Comparison of ENCODE assay signal across 1 cellular context in the genomic region with DNA sequence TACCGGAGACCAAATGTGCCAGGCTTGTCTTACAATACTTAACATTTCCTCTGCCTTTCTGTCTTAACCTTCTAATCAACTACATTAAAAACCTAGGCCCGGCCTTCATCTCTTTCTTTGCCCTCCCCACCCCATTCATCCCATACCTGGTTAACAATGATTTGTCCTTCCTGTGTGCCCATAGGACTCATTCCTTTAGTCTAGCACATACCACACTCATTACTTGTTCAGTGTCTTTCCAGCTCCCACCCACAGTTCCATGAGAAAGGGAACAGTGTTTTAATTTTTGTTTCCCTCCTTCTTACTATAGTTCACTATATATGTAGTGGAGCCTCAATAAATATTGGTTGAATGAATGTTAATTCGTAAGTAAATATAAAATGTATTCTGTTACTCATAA.
TF ChIP-seq lines count a peak whose summit lies in the region.

No MANE protein-coding gene starts in this region.

TF ChIP-seq in HCT116, 20 proteins besides CTCF, POLR2A, EP300 and RAD21:
- TF ChIP-seq, protein P1, sequence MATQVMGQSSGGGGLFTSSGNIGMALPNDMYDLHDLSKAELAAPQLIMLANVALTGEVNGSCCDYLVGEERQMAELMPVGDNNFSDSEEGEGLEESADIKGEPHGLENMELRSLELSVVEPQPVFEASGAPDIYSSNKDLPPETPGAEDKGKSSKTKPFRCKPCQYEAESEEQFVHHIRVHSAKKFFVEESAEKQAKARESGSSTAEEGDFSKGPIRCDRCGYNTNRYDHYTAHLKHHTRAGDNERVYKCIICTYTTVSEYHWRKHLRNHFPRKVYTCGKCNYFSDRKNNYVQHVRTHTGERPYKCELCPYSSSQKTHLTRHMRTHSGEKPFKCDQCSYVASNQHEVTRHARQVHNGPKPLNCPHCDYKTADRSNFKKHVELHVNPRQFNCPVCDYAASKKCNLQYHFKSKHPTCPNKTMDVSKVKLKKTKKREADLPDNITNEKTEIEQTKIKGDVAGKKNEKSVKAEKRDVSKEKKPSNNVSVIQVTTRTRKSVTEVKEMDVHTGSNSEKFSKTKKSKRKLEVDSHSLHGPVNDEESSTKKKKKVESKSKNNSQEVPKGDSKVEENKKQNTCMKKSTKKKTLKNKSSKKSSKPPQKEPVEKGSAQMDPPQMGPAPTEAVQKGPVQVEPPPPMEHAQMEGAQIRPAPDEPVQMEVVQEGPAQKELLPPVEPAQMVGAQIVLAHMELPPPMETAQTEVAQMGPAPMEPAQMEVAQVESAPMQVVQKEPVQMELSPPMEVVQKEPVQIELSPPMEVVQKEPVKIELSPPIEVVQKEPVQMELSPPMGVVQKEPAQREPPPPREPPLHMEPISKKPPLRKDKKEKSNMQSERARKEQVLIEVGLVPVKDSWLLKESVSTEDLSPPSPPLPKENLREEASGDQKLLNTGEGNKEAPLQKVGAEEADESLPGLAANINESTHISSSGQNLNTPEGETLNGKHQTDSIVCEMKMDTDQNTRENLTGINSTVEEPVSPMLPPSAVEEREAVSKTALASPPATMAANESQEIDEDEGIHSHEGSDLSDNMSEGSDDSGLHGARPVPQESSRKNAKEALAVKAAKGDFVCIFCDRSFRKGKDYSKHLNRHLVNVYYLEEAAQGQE (IDR thresholded peaks at IDR 0.05; ENCODE audit: low read depth) = no peak
- TF ChIP-seq POLR2AphosphoS5 (IDR thresholded peaks at IDR 0.05; ENCODE audit: low read depth, low read length) (no peak), ZNF274 (IDR thresholded peaks at IDR 0.05; ENCODE audit: low read depth, low read length) (no peak), SIN3A (IDR thresholded peaks at IDR 0.05; ENCODE audit: low read depth) (no peak), EZH2 (IDR thresholded peaks at IDR 0.05) (no peak), CBX3 (IDR thresholded peaks at IDR 0.05; ENCODE audit: low read depth) (no peak), ZFX (IDR thresholded peaks at IDR 0.05) (no peak)
